In the genomic region with DNA sequence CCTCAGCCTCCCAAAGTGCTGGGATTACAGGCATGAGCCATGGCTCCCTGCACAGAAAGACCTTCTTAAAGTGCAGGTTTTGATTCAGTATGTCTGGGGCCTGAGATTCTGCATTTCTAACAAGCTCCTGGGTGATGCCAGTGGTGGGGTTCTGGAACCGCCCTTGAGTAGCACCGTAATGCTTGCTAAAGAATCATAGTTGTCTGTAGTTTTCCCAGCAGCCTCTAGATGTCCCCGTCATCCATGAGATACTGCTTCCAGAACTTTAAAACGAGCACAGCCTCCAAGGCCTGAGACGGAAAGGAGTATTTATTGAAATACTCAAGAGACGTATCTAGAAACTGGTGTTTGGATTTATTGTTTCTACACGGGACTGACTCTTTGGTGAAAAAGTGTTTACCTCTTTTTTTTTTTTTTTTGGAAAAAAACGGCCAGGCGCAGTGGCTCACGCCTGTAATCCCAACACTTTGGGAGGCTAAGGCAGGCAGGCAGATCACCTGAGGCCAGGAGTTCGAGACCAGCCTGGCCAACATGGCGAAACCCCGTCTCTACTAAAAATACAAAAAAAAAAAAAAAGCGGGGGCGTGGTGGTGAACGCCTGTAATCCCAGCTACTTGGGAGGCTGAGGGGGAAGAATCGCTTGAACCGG, we compare ENCODE assay signal across 8 cellular contexts. TPM values are rescaled to one million over a fixed set of nuclear protein-coding genes. Genes with fewer than 3 reads are reported as not detected.
DNase-seq lines count a peak whose midpoint lies in the region; ATAC-seq and TF ChIP-seq lines count a peak whose summit lies in the region.

No MANE protein-coding gene starts in this region.

- H3K4ac ChIP-seq in trophoblast cell (ENCODE audit: low read depth, low read length) = no peak overlapping the region

- in situ Hi-C loops in Panc1 (cut with HindIII; ENCODE audit: low pct_unique_long_range_greater_than_20kb, low sequenced_read_pairs) = no loop called here

- DNase-seq in M059J (ENCODE audit: low read depth) (peak; percentile 79), Panc1 (ENCODE audit: low read depth, low spot score) (peak; percentile 47), globus pallidus (ENCODE audit: low spot score) (peak; percentile 67), trophoblast cell (peak; percentile 56 to 90)
- peak; percentile 69 for DNase-seq in activated naive CD4-positive, alpha-beta T cell treated with anti-CD3 and anti-CD28 coated beads for 36 hours

- H3K27ac Mint-ChIP-seq in activated naive CD4-positive, alpha-beta T cell treated with anti-CD3 and anti-CD28 coated beads for 36 hours = no peak overlapping the region

- H3K23ac ChIP-seq in trophoblast cell (ENCODE audit: low read length) = no peak overlapping the region

- H2BK5ac ChIP-seq in trophoblast cell (ENCODE audit: low read depth, low read length, poor library complexity) = no peak overlapping the region

- no peak overlapping the region for H3K9ac ChIP-seq in trophoblast cell (ENCODE audit: low read length)

- H3K27me3 Mint-ChIP-seq in activated naive CD4-positive, alpha-beta T cell treated with anti-CD3 and anti-CD28 coated beads for 36 hours (ENCODE audit: low read depth) = no peaks in the 10 kb centered on the region

- intact Hi-C loops in Panc1 (cut with micrococcal nuclease; ENCODE audit: unreplicated experiment) = no loop called here
- intact Hi-C loops in activated naive CD4-positive, alpha-beta T cell treated with anti-CD3 and anti-CD28 coated beads for 36 hours (cut with micrococcal nuclease) = loop anchor here (1.0 to 2.0 kb wide), 6 partner anchors 42 to 735 kb away; no protein-coding TSS in a partner anchor

- no peak overlapping the region for H4K12ac ChIP-seq in trophoblast cell (ENCODE audit: low read depth, low read length)

- H3K79me2 ChIP-seq in trophoblast cell (ENCODE audit: control insufficient read depth, insufficient read depth, low read length, poor library complexity) = peaks cover 2% of the 10 kb centered on the region

- H3K27me3 ChIP-seq in Panc1 (ENCODE audit: control insufficient read depth, insufficient read depth, low read length) (no peaks in the 10 kb centered on the region), trophoblast cell (ENCODE audit: insufficient read depth, low read length) (no peaks in the 10 kb centered on the region)

- peaks cover 5% of the 10 kb centered on the region for H3K79me1 ChIP-seq in trophoblast cell (ENCODE audit: low read length)

- TF ChIP-seq CTCF in 22Rv1 (IDR thresholded peaks at IDR 0.05) (peak; percentile 90), GM12874 (IDR thresholded peaks at IDR 0.05; ENCODE audit: insufficient read depth, low read depth, low read length) (peak; percentile 55), Panc1 (IDR thresholded peaks at IDR 0.05) (peak; percentile 82)

- no peaks in the 10 kb centered on the region for H3K9me3 ChIP-seq in Panc1 (ENCODE audit: control insufficient read depth, insufficient read depth, low read depth, low read length)
- H3K9me3 ChIP-seq in trophoblast cell (ENCODE audit: insufficient read depth, low read depth, low read length) = no peaks in the 10 kb centered on the region

- no peak overlapping the region for H3K14ac ChIP-seq in trophoblast cell (ENCODE audit: low read length)

- POLR2A ChIA-PET in Panc1 (lab: Charles Lee) = interaction anchor here (0.6 kb wide), 1 partner anchor 42 kb away, joined by 5 read pairs; no protein-coding TSS in a partner anchor

- peaks cover 5% of the 10 kb centered on the region; the same call in 1 of the 2 replicates for H3K4me1 ChIP-seq in Panc1 (ENCODE audit: control insufficient read depth, insufficient read depth, low read length)
- H3K4me1 ChIP-seq in trophoblast cell (ENCODE audit: control insufficient read depth in 1 of 2, insufficient read depth in 2 of 2, low read length in 2 of 2) = peaks cover 8 to 11% of the 10 kb centered on the region in 2 experiments

- H3K4me3 ChIP-seq in Panc1 (ENCODE audit: low read depth in 2 of 2, low read length in 2 of 2) (no peak overlapping the region), trophoblast cell (ENCODE audit: low read depth, low read length) (no peak overlapping the region)

- no peak overlapping the region for H2BK12ac ChIP-seq in trophoblast cell (ENCODE audit: low read length)

- H3K27ac ChIP-seq in 22Rv1 (no peak overlapping the region), Panc1 (ENCODE audit: low read length) (no peak overlapping the region), trophoblast cell (ENCODE audit: low read depth, low read length) (no peak overlapping the region)

- H4K91ac ChIP-seq in trophoblast cell (ENCODE audit: low read depth, low read length) = no peak overlapping the region

- no peak overlapping the region for H4K8ac ChIP-seq in trophoblast cell (ENCODE audit: low read depth, low read length)

- no CpG with 5 or more reads among the region's 18 CpGs for WGBS in trophoblast cell (ENCODE audit: extremely low coverage, insufficient coverage, insufficient read length)

- no peak overlapping the region for H3K4me2 ChIP-seq in trophoblast cell (ENCODE audit: low read length)

- no peaks in the 10 kb centered on the region for H3K9me3 Mint-ChIP-seq in activated naive CD4-positive, alpha-beta T cell treated with anti-CD3 and anti-CD28 coated beads for 36 hours

- no peak overlapping the region for H2AK5ac ChIP-seq in trophoblast cell (ENCODE audit: low read length)

- no peak overlapping the region for H2AFZ ChIP-seq in trophoblast cell (ENCODE audit: insufficient read depth, low read length, poor library complexity)

- CTCF ChIA-PET in Panc1 (lab: Charles Lee) = interaction anchor here (0.9 kb wide), 2 partner anchors 113 to 124 kb away, joined by 8 read pairs; no protein-coding TSS in a partner anchor
- CTCF ChIA-PET in activated naive CD4-positive, alpha-beta T cell treated with anti-CD3 and anti-CD28 coated beads for 36 hours (lab: Charles Lee) = interaction anchor here (0.6 to 6.2 kb wide), 15 partner anchors 10 to 1363 kb away, joined by 3 to 65 read pairs (median 4); partner anchors contain the start of gene SOAT1

- no peak overlapping the region for H3K4me3 Mint-ChIP-seq in activated naive CD4-positive, alpha-beta T cell treated with anti-CD3 and anti-CD28 coated beads for 36 hours

- H3K4me1 Mint-ChIP-seq in activated naive CD4-positive, alpha-beta T cell treated with anti-CD3 and anti-CD28 coated beads for 36 hours (ENCODE audit: low read depth) = peaks cover 21% of the 10 kb centered on the region

- ATAC-seq in Panc1 = peak; percentile 41; the same call in 1 of the 2 replicates
- no peak for ATAC-seq in GM21717 (IDR thresholded peaks at IDR 0.05; ENCODE audit: unreplicated experiment)

- no peak overlapping the region for H2BK120ac ChIP-seq in trophoblast cell (ENCODE audit: insufficient read depth, low read length, poor library complexity)

- BruUV-seq in Panc1 (replicated peaks; lab: Mats Ljungman, UMichigan) = no TSS peak

- peaks cover 2% of the 10 kb centered on the region; the same call in 1 of the 2 replicates for H3K36me3 ChIP-seq in Panc1 (ENCODE audit: control insufficient read depth, insufficient read depth, low read length)
- peaks cover 0 to 3% of the 10 kb centered on the region in 2 experiments for H3K36me3 ChIP-seq in trophoblast cell (ENCODE audit: control insufficient read depth in 1 of 2, insufficient read depth in 2 of 2, low read length in 2 of 2)

- peaks cover 6% of the 10 kb centered on the region for H3K36me3 Mint-ChIP-seq in activated naive CD4-positive, alpha-beta T cell treated with anti-CD3 and anti-CD28 coated beads for 36 hours (ENCODE audit: low read depth)

- no peak overlapping the region for H3K18ac ChIP-seq in trophoblast cell (ENCODE audit: low read length)

RNA-seq across cellular contexts. Expression of gene TOR3A, which starts 2.6 kb away (rescaled TPM):
- 20.6 and 52.6 TPM in 2 replicates for total RNA-seq in M059J (2014; rRNA removed; shearing (Covaris generic))
- 51.5 TPM for total RNA-seq in Panc1 (2021; ENCODE audit: unreplicated experiment)
- 62.3 TPM for polyA plus RNA-seq in Panc1 (2012; ENCODE audit: insufficient read length)
- total RNA-seq in activated naive CD4-positive, alpha-beta T cell treated with anti-CD3 and anti-CD28 coated beads for 36 hours = 10 to 100 TPM; 35.8 to 39.2 TPM
- 7.3 and 7.9 TPM in 2 replicates for polyA plus RNA-seq in trophoblast cell (2013)

RNA-seq across cellular contexts. Expression of gene FAM20B, which starts 53.5 kb away (rescaled TPM):
- total RNA-seq in M059J (2014; rRNA removed; shearing (Covaris generic)) = 27.9 and 43.0 TPM in 2 replicates
- total RNA-seq in Panc1 (2021; ENCODE audit: unreplicated experiment) = 49.9 TPM
- 11.1 TPM for polyA plus RNA-seq in Panc1 (2012; ENCODE audit: insufficient read length)
- total RNA-seq in activated naive CD4-positive, alpha-beta T cell treated with anti-CD3 and anti-CD28 coated beads for 36 hours = 10 to 100 TPM; 35.1 to 36.1 TPM
- 17.6 and 17.9 TPM in 2 replicates for polyA plus RNA-seq in trophoblast cell (2013)
